19 cellular contexts compared by ENCODE assay signal in genomic region chr2:9076755-9077154, GRCh38.
"Had no signal": no experiment of that assay in that cellular context is flagged by ENCODE, and none has a peak within 500 bp of the region (broad histone marks: within the 10 kb centered on the region; RNA-seq: fewer than 3 reads in every experiment).

No MANE protein-coding gene starts in this region.

- H3K9me3 ChIP-seq: adrenal gland had no signal

- H3K27me3 ChIP-seq: adrenal gland, breast epithelium, MG63 had no signal

- ATAC-seq: activated CD4-positive, CD25-positive, alpha-beta regulatory T cell treated with anti-CD3 and anti-CD28 coated beads, Interleukin-2, amount 50 U/mL, for 24 hours; activated CD8-positive, alpha-beta T cell treated with anti-CD3 and anti-CD28 coated beads for 36 hours had no signal

- H3K4me3 ChIP-seq: adrenal gland, breast epithelium, MG63 had no signal

- H3K36me3 ChIP-seq: adrenal gland, breast epithelium, MG63 had no signal

- H3K4me1 ChIP-seq: adrenal gland, breast epithelium had no signal

- DNase-seq: activated CD4-positive, alpha-beta T cell treated with anti-CD3 and anti-CD28 coated beads for 4 hours; activated CD8-positive, alpha-beta memory T cell treated with anti-CD3 and anti-CD28 coated beads, Interleukin-2, amount 50 U/mL, for 4 hours; activated CD8-positive, alpha-beta T cell treated with anti-CD3 and anti-CD28 coated beads for 36 hours; activated naive CD4-positive, alpha-beta T cell treated with anti-CD3 and anti-CD28 coated beads, Interleukin-2, amount 50 U/mL, for 16 hours; activated naive CD8-positive, alpha-beta T cell treated with anti-CD3 and anti-CD28 coated beads, Interleukin-2, amount 10 ng/mL, durations not matched to agents 7 days and 5 days; anterior cingulate cortex; caudate nucleus; MV-4-11; NCI-H1092 treated with DMSO at 0.1 percent for 48 hours; NCI-H1417 treated with DMSO at 0.1 percent for 48 hours; NCI-H1694; NCI-H2029 treated with DMSO at 0.1 percent for 48 hours; NCI-H510A treated with DMSO at 0.1 percent for 48 hours; NK-92 treated with Interleukin-12 subunit alpha and Interleukin-12 subunit beta, amount 100 ng/mL, for 24 hours; SHP77 had no signal

- H3K27ac ChIP-seq: adrenal gland, breast epithelium had no signal
